Comparison of ENCODE assay signal across 8 cellular contexts in the genomic region with DNA sequence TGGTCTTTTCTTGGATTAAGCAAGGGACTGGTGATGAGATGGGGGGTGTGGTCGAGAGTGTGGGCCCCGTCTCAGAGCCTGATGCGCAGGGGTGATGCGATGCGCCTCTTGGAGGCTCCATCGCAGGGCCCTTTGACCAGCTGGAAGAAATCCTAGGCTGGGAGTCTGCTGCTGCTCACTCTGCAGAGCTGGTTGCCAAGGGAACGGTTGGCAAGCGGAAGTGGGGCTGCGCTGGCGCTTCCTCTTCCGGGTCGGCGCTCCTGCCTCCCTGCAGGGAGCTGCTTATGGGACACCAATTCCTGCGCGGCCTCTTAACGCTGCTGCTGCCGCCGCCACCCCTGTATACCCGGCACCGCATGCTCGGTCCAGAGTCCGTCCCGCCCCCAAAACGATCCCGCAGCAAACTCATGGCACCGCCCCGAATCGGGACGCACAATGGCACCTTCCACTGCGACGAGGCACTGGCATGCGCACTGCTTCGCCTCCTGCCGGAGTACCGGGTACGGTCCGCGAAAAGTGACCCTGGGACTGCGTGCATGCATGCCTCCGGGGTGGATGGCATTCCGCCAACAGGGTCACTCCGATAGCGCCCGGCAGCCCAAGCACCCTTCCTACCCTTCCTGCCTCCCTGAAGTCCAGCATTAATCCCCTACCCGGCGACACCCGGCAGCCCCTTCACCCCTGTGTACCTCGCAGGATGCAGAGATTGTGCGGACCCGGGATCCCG. TPM values are rescaled to one million over a fixed set of nuclear protein-coding genes. Genes with fewer than 3 reads are reported as not detected.
DNase-seq lines count a peak whose midpoint lies in the region; ATAC-seq, FAIRE-seq and TF ChIP-seq lines count a peak whose summit lies in the region.

A gene with protein sequence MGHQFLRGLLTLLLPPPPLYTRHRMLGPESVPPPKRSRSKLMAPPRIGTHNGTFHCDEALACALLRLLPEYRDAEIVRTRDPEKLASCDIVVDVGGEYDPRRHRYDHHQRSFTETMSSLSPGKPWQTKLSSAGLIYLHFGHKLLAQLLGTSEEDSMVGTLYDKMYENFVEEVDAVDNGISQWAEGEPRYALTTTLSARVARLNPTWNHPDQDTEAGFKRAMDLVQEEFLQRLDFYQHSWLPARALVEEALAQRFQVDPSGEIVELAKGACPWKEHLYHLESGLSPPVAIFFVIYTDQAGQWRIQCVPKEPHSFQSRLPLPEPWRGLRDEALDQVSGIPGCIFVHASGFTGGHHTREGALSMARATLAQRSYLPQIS (plus strand): TSS at position 242 of the 727 bp plus-strand sequence. CDS start 43 bp downstream, at position 285.

- FAIRE-seq in GM12891 (lab: Jason Lieb, UNC) = peak; percentile 95
- FAIRE-seq in urothelium cell line (lab: Jason Lieb, UNC) = no peak

- peak within 1 kb of the TSS; percentile 99 for H3K4me3 Mint-ChIP-seq in T-helper 17 cell

- H3K36me3 Mint-ChIP-seq in T-helper 17 cell (ENCODE audit: low read depth) = peaks cover 7% of the 10 kb centered on the region

- H3K9me3 ChIP-seq in T-helper 17 cell (ENCODE audit: control insufficient read depth, low read length, poor library complexity, severe bottlenecking) = no peaks in the 10 kb centered on the region
- H3K9me3 ChIP-seq in right cardiac atrium (ENCODE audit: control insufficient read depth, low read length) = no peaks in the 10 kb centered on the region

- no peaks in the 10 kb centered on the region for H3K4me1 ChIP-seq in right cardiac atrium (ENCODE audit: control insufficient read depth, insufficient read depth, low read length)

- ATAC-seq in HG02763 (IDR thresholded peaks at IDR 0.05; ENCODE audit: unreplicated experiment) = peak; percentile 77
- peak; percentile 72 for ATAC-seq in T-helper 17 cell
- peak; percentile 85 to 88 for ATAC-seq in right cardiac atrium

- no peaks in the 10 kb centered on the region for H3K27me3 Mint-ChIP-seq in T-helper 17 cell

- peak within 1 kb of the TSS; percentile 53 for H3K4me3 ChIP-seq in right cardiac atrium (ENCODE audit: low read length)

- intact Hi-C loops in right cardiac atrium (cut with DNase I) = no loop called here

- H3K27ac Mint-ChIP-seq in T-helper 17 cell = peak within 1 kb of the TSS; percentile 98

- H3K4me1 Mint-ChIP-seq in T-helper 17 cell = peaks cover 55% of the 10 kb centered on the region

- 1% methylated on average over 51 of the region's 51 CpGs for WGBS in right cardiac atrium

- H3K27ac ChIP-seq in angular gyrus (ENCODE audit: low read depth, low read length) (peak within 1 kb of the TSS; percentile 70), right cardiac atrium (ENCODE audit: low read length) (peak within 1 kb of the TSS; percentile 60)

- peak; percentile 89 for TF ChIP-seq POLR2A in GM12891 (IDR thresholded peaks at IDR 0.05; ENCODE audit: low read depth, low read length)

- no peaks in the 10 kb centered on the region for H3K27me3 ChIP-seq in right cardiac atrium (ENCODE audit: control insufficient read depth, insufficient read depth)

- DNase-seq in GM12891 (ENCODE audit: insufficient read length, low spot score) (peak; percentile 77), NCI-H1694 (lab: John Stamatoyannopoulos, UW) (peak; percentile 67), T-helper 17 cell (peak; percentile 68 to 78 (median 71)), right cardiac atrium (peak; percentile 91 to 95 (median 95)), pulmonary artery endothelial cell (ENCODE audit: low read depth, low spot score) (no peak), urothelium cell line (ENCODE audit: low spot score) (peak; percentile 92)

TF ChIP-seq in GM12891, 5 proteins besides CTCF, POLR2A, EP300 and RAD21:
- TF ChIP-seq TAF1 (IDR thresholded peaks at IDR 0.05; ENCODE audit: low read depth, low read length) (peak; percentile 36; the same call in 1 of the 2 replicates), POU2F2 (IDR thresholded peaks at IDR 0.05; ENCODE audit: low read depth, low read length) (peak; percentile 27; the same call in 1 of the 2 replicates), PAX5 (IDR thresholded peaks at IDR 0.05; ENCODE audit: insufficient read depth, low read length, severe bottlenecking) (no peak), POLR2AphosphoS5 (IDR thresholded peaks at IDR 0.05; ENCODE audit: low read depth, low read length) (peak; percentile 92), SPI1 (IDR thresholded peaks at IDR 0.05; ENCODE audit: low read depth, low read length) (peak; percentile 72)

RNA-seq across cellular contexts. Expression of the gene that starts here (rescaled TPM):
- polyA plus RNA-seq in GM12891 (2012; ENCODE audit: low read depth, missing spikeins) = 57.8 TPM
- 10 to 100 TPM; 30.6 to 32.5 TPM for total RNA-seq in T-helper 17 cell
- total RNA-seq in right cardiac atrium = 10 to 100 TPM; 28.9 to 44.3 (median 38.1) TPM
- 37.3 TPM for polyA plus RNA-seq in right cardiac atrium
- 50.5 and 54.3 TPM in 2 replicates for total RNA-seq in pulmonary artery endothelial cell
